In genomic region chr7:27564881-27565482, GRCh38 we compare ENCODE assay signal across 2 cellular contexts.
TF ChIP-seq lines count a peak whose summit lies in the region.

No MANE protein-coding gene starts in this region.

TF ChIP-seq in GM23338, 12 proteins besides CTCF, POLR2A, EP300 and RAD21 (continued from another document):
- no peak for TF ChIP-seq CREB1 (CRISPR knock-in tag; IDR thresholded peaks at IDR 0.05; ENCODE audit: low read depth)

TF ChIP-seq in WTC11, 78 proteins besides CTCF, POLR2A, EP300 and RAD21 (continued from another document):
- TF ChIP-seq PREB (CRISPR knock-in tag; IDR thresholded peaks at IDR 0.05; ENCODE audit: borderline replicate concordance), result no peak
- no peak for TF ChIP-seq TEAD4 (CRISPR knock-in tag; IDR thresholded peaks at IDR 0.05)
- no peak for TF ChIP-seq RELA (CRISPR knock-in tag; IDR thresholded peaks at IDR 0.05; ENCODE audit: borderline replicate concordance)
